13 cellular contexts compared by ENCODE assay signal in genomic region chr1:207345644-207346561, GRCh38. TPM values are rescaled to one million over a fixed set of nuclear protein-coding genes. Genes with fewer than 3 reads are reported as not detected.
DNase-seq lines count a peak whose midpoint lies in the region; ATAC-seq and TF ChIP-seq lines count a peak whose summit lies in the region.
"Had no signal": no experiment of that assay in that cellular context is flagged by ENCODE, and none has a peak within 500 bp of the region (broad histone marks: within the 10 kb centered on the region; RNA-seq: fewer than 3 reads in every experiment).

No MANE protein-coding gene starts in this region.

- WGBS in gastroesophageal sphincter (ENCODE audit: low coverage in 1 of 2), 2 donors, result 44 to 53% methylated on average over 2 to 3 of the region's 7 CpGs
- 79 to 81% methylated on average over 6 to 7 of the region's 7 CpGs for WGBS in esophagus squamous epithelium, 2 donors

- H3K27me3 ChIP-seq in gastroesophageal sphincter, result no peaks in the 10 kb centered on the region
- no peaks in the 10 kb centered on the region for H3K27me3 ChIP-seq in esophagus squamous epithelium

- TF ChIP-seq CTCF in gastroesophageal sphincter (IDR thresholded peaks at IDR 0.05) (no peak), esophagus squamous epithelium (IDR thresholded peaks at IDR 0.05) (no peak)

- H3K4me1 Mint-ChIP-seq in activated CD4-positive, alpha-beta T cell treated with anti-CD3 and anti-CD28 coated beads for 36 hours, result peaks cover 74% of the 10 kb centered on the region
- H3K4me1 Mint-ChIP-seq in activated T-helper 2 cell treated with anti-CD3 and anti-CD28 coated beads, Interferon-gamma antibody, Interleukin-2, Interleukin-4, amounts not matched to agents 10 μg/mL and 5 μg/mL and 100 μg/mL, durations not matched to agents 14 hours and 24 hours and 36 hours (ENCODE audit: low read depth), result peaks cover 72% of the 10 kb centered on the region
- peaks cover 69% of the 10 kb centered on the region for H3K4me1 Mint-ChIP-seq in memory B cell
- peaks cover 79% of the 10 kb centered on the region for H3K4me1 Mint-ChIP-seq in stimulated activated memory B cell treated with anti-CD40 and anti-IgM and Interleukin-4, amounts not matched to agents 10 μg/mL and 1 μg/mL and 100 μg/mL, for 72 hours

- intact Hi-C loops in activated CD4-positive, alpha-beta T cell treated with anti-CD3 and anti-CD28 coated beads for 36 hours (cut with DNase I, micrococcal nuclease), result no loop called here
- intact Hi-C loops in activated T-helper 2 cell treated with anti-CD3 and anti-CD28 coated beads, Interferon-gamma antibody, Interleukin-2, Interleukin-4, amounts not matched to agents 10 μg/mL and 5 μg/mL and 100 μg/mL, durations not matched to agents 14 hours and 24 hours and 36 hours (cut with micrococcal nuclease), result loop anchor here (1.0 kb wide), 1 partner anchor 17 kb away; no protein-coding TSS in a partner anchor
- intact Hi-C loops in esophagus squamous epithelium (cut with DNase I), result no loop called here

- no peak for TF ChIP-seq EP300 in gastroesophageal sphincter (IDR thresholded peaks at IDR 0.05)

- DNase-seq in activated CD4-positive, alpha-beta T cell treated with anti-CD3 and anti-CD28 coated beads for 36 hours, result no peak
- no peak for DNase-seq in activated CD4-positive, alpha-beta T cell treated with anti-CD3 and anti-CD28 coated beads for 48 hours
- no peak for DNase-seq in activated T-helper 2 cell treated with anti-CD3 and anti-CD28 coated beads, Interferon-gamma antibody, Interleukin-2, Interleukin-4, amounts not matched to agents 10 μg/mL and 5 μg/mL and 100 μg/mL, durations not matched to agents 14 hours and 24 hours and 36 hours (ENCODE audit: low spot score)
- DNase-seq in memory B cell (ENCODE audit: low spot score in 2 of 2) (no peak), esophagus squamous epithelium (lab: John Stamatoyannopoulos, UW) (no peak), foreskin melanocyte (no peak)
- DNase-seq: activated CD4-positive, CD25-positive, alpha-beta regulatory T cell; activated T-cell treated with anti-CD3 and anti-CD28 coated beads, Interleukin-2, amount 50 U/mL, for 1 hour had no signal

- ATAC-seq in activated CD4-positive, alpha-beta T cell treated with anti-CD3 and anti-CD28 coated beads for 36 hours, result no peak
- ATAC-seq in memory B cell (ENCODE audit: low read depth), result no peak
- no peak for ATAC-seq in stimulated activated memory B cell treated with anti-CD40 and anti-IgM and Interleukin-4, amounts not matched to agents 10 μg/mL and 1 μg/mL and 100 μg/mL, for 72 hours
- no peak for ATAC-seq in gastroesophageal sphincter
- ATAC-seq: HCT116 had no signal

- H3K4me3 ChIP-seq in gastroesophageal sphincter (no peak overlapping the region), esophagus squamous epithelium (no peak overlapping the region)

- TF ChIP-seq POLR2A in gastroesophageal sphincter (IDR thresholded peaks at IDR 0.05), result no peak
- no peak for TF ChIP-seq POLR2A in esophagus squamous epithelium (IDR thresholded peaks at IDR 0.05)

- POLR2A ChIA-PET in activated CD4-positive, alpha-beta T cell treated with anti-CD3 and anti-CD28 coated beads for 36 hours (lab: Charles Lee), result no interaction called here

- H3K4me1 ChIP-seq in gastroesophageal sphincter, result peaks cover 0 to 5% (median 0%) of the 10 kb centered on the region in 3 donors
- H3K4me1 ChIP-seq in esophagus squamous epithelium, result no peaks in the 10 kb centered on the region

- CTCF ChIA-PET in activated CD4-positive, alpha-beta T cell treated with anti-CD3 and anti-CD28 coated beads for 36 hours (lab: Charles Lee), result interaction anchor here (0.7 kb wide), 1 partner anchor 262 kb away, joined by 4 read pairs; no protein-coding TSS in a partner anchor

- no peaks in the 10 kb centered on the region for H3K27me3 Mint-ChIP-seq in activated CD4-positive, alpha-beta T cell treated with anti-CD3 and anti-CD28 coated beads for 36 hours
- H3K27me3 Mint-ChIP-seq in activated T-helper 2 cell treated with anti-CD3 and anti-CD28 coated beads, Interferon-gamma antibody, Interleukin-2, Interleukin-4, amounts not matched to agents 10 μg/mL and 5 μg/mL and 100 μg/mL, durations not matched to agents 14 hours and 24 hours and 36 hours (ENCODE audit: low read depth), result no peaks in the 10 kb centered on the region
- H3K27me3 Mint-ChIP-seq in memory B cell, result no peaks in the 10 kb centered on the region
- no peaks in the 10 kb centered on the region for H3K27me3 Mint-ChIP-seq in stimulated activated memory B cell treated with anti-CD40 and anti-IgM and Interleukin-4, amounts not matched to agents 10 μg/mL and 1 μg/mL and 100 μg/mL, for 72 hours

- H3K27ac Mint-ChIP-seq in activated CD4-positive, alpha-beta T cell treated with anti-CD3 and anti-CD28 coated beads for 36 hours, result peak overlapping the region; percentile 24
- H3K27ac Mint-ChIP-seq in activated T-helper 2 cell treated with anti-CD3 and anti-CD28 coated beads, Interferon-gamma antibody, Interleukin-2, Interleukin-4, amounts not matched to agents 10 μg/mL and 5 μg/mL and 100 μg/mL, durations not matched to agents 14 hours and 24 hours and 36 hours, result peak overlapping the region; percentile 76
- peak overlapping the region; percentile 79 for H3K27ac Mint-ChIP-seq in memory B cell
- H3K27ac Mint-ChIP-seq in stimulated activated memory B cell treated with anti-CD40 and anti-IgM and Interleukin-4, amounts not matched to agents 10 μg/mL and 1 μg/mL and 100 μg/mL, for 72 hours, result peak overlapping the region; percentile 64

- H3K27ac ChIP-seq in gastroesophageal sphincter (no peak overlapping the region), esophagus squamous epithelium (no peak overlapping the region)
- H3K27ac ChIP-seq: 22Rv1, C4-2B had no signal

- H3K9me3 ChIP-seq in gastroesophageal sphincter (peaks cover 0 to 4% (median 0%) of the 10 kb centered on the region in 3 donors), esophagus squamous epithelium (no peaks in the 10 kb centered on the region)

- peaks cover 94% of the 10 kb centered on the region for H3K36me3 Mint-ChIP-seq in activated CD4-positive, alpha-beta T cell treated with anti-CD3 and anti-CD28 coated beads for 36 hours (ENCODE audit: low read depth)
- H3K36me3 Mint-ChIP-seq in activated T-helper 2 cell treated with anti-CD3 and anti-CD28 coated beads, Interferon-gamma antibody, Interleukin-2, Interleukin-4, amounts not matched to agents 10 μg/mL and 5 μg/mL and 100 μg/mL, durations not matched to agents 14 hours and 24 hours and 36 hours (ENCODE audit: low read depth), result peaks cover 99% of the 10 kb centered on the region
- peaks cover 78% of the 10 kb centered on the region for H3K36me3 Mint-ChIP-seq in memory B cell
- H3K36me3 Mint-ChIP-seq in stimulated activated memory B cell treated with anti-CD40 and anti-IgM and Interleukin-4, amounts not matched to agents 10 μg/mL and 1 μg/mL and 100 μg/mL, for 72 hours, result peaks cover 99% of the 10 kb centered on the region

- H3K9me3 Mint-ChIP-seq in activated CD4-positive, alpha-beta T cell treated with anti-CD3 and anti-CD28 coated beads for 36 hours (ENCODE audit: low read depth), result peaks cover 4% of the 10 kb centered on the region
- peaks cover 37% of the 10 kb centered on the region for H3K9me3 Mint-ChIP-seq in activated T-helper 2 cell treated with anti-CD3 and anti-CD28 coated beads, Interferon-gamma antibody, Interleukin-2, Interleukin-4, amounts not matched to agents 10 μg/mL and 5 μg/mL and 100 μg/mL, durations not matched to agents 14 hours and 24 hours and 36 hours
- peaks cover 5% of the 10 kb centered on the region for H3K9me3 Mint-ChIP-seq in memory B cell
- H3K9me3 Mint-ChIP-seq in stimulated activated memory B cell treated with anti-CD40 and anti-IgM and Interleukin-4, amounts not matched to agents 10 μg/mL and 1 μg/mL and 100 μg/mL, for 72 hours, result peaks cover 4% of the 10 kb centered on the region

- H3K36me3 ChIP-seq in gastroesophageal sphincter, result peaks cover 3 to 61% of the 10 kb centered on the region in 2 donors
- peaks cover 0 to 77% (median 5%) of the 10 kb centered on the region in 3 donors for H3K36me3 ChIP-seq in esophagus squamous epithelium

- H3K4me3 Mint-ChIP-seq in activated CD4-positive, alpha-beta T cell treated with anti-CD3 and anti-CD28 coated beads for 36 hours, result no peak overlapping the region
- peak overlapping the region; percentile 57 for H3K4me3 Mint-ChIP-seq in activated T-helper 2 cell treated with anti-CD3 and anti-CD28 coated beads, Interferon-gamma antibody, Interleukin-2, Interleukin-4, amounts not matched to agents 10 μg/mL and 5 μg/mL and 100 μg/mL, durations not matched to agents 14 hours and 24 hours and 36 hours (ENCODE audit: low read depth)
- no peak overlapping the region for H3K4me3 Mint-ChIP-seq in memory B cell
- no peak overlapping the region for H3K4me3 Mint-ChIP-seq in stimulated activated memory B cell treated with anti-CD40 and anti-IgM and Interleukin-4, amounts not matched to agents 10 μg/mL and 1 μg/mL and 100 μg/mL, for 72 hours

RNA-seq across cellular contexts. Expression of gene CD55, which starts 24.4 kb away (rescaled TPM):
- 10 to 100 TPM; 56.8 to 92.7 TPM for total RNA-seq in activated CD4-positive, alpha-beta T cell treated with anti-CD3 and anti-CD28 coated beads for 36 hours
- 132 and 135 TPM in 2 replicates for total RNA-seq in activated T-helper 2 cell treated with anti-CD3 and anti-CD28 coated beads, Interferon-gamma antibody, Interleukin-2, Interleukin-4, amounts not matched to agents 10 μg/mL and 5 μg/mL and 100 μg/mL, durations not matched to agents 14 hours and 24 hours and 36 hours
- 10 to 100 TPM; 24.7 to 78.4 (median 41.5) TPM for total RNA-seq in gastroesophageal sphincter
- total RNA-seq in esophagus squamous epithelium, result 100 to 1,000 TPM in 1 of 4 donors, 10 to 100 TPM in 3; 36.5 to 100 (median 72.2) TPM

Comparison
In these comparisons a context has a peak if more than half of its experiments do, and no peak if none do; other contexts are left out.
1. H3K27ac Mint-ChIP-seq: peak in every context shown above with its lines; median percentile 79 in memory B cell; 76 in activated T-helper 2 cell treated with anti-CD3 and anti-CD28 coated beads, Interferon-gamma antibody, Interleukin-2, Interleukin-4, amounts not matched to agents 10 μg/mL and 5 μg/mL and 100 μg/mL, durations not matched to agents 14 hours and 24 hours and 36 hours; 64 in stimulated activated memory B cell treated with anti-CD40 and anti-IgM and Interleukin-4, amounts not matched to agents 10 μg/mL and 1 μg/mL and 100 μg/mL, for 72 hours; 24 in activated CD4-positive, alpha-beta T cell treated with anti-CD3 and anti-CD28 coated beads for 36 hours.